Comparison of ENCODE assay signal across 18 cellular contexts in genomic region chr3:16439163-16439847, GRCh38.
DNase-seq lines count a peak whose midpoint lies in the region; ATAC-seq and TF ChIP-seq lines count a peak whose summit lies in the region.
"Had no signal": no experiment of that assay in that cellular context is flagged by ENCODE, and none has a peak within 500 bp of the region (broad histone marks: within the 10 kb centered on the region; RNA-seq: fewer than 3 reads in every experiment).

No MANE protein-coding gene starts in this region.

- DNase-seq in activated T-cell treated with anti-CD3 and anti-CD28 coated beads, Interleukin-2, amount 50 U/mL, for 72 hours, result no peak
- no peak for DNase-seq in activated T-cell treated with anti-CD3 and anti-CD28 coated beads, Interleukin-2, amount 50 U/mL, for 24 hours
- DNase-seq in dorsolateral prefrontal cortex (peak in 3 of 10 donors; percentile 21 to 57 (median 32)), left lung (no peak), transverse colon (no peak), hippocampal formation (lab: John Stamatoyannopoulos, UW) (no peak), lower leg skin (ENCODE audit: low spot score in 2 of 2) (no peak)
- DNase-seq: 8988T; activated CD4-positive, alpha-beta T cell treated with anti-CD3 and anti-CD28 coated beads for 36 hours; Caco-2; cortex of kidney; NCI-H1417 treated with DMSO at 0.1 percent for 48 hours; NCI-H446 treated with DMSO at 0.1 percent for 48 hours; PC-3; stimulated activated CD4-positive, alpha-beta T cell treated with anti-CD3 and anti-CD28 coated beads, Interleukin-2, amount 100 ng/mL, for 48 hours; T-helper 1 cell had no signal

- H3K27ac ChIP-seq in dorsolateral prefrontal cortex (peak overlapping the region in 38 of 59 donors; percentile 1 to 78 (median 52)), left lung (no peak overlapping the region), transverse colon (peak overlapping the region; percentile 18 to 51 (median 35))

- WGBS in transverse colon (ENCODE audit: low coverage in 1 of 2), 2 donors, result 72 to 84% methylated on average over 2 to 4 of the region's 4 CpGs
- WGBS in lower leg skin, 2 donors, result 60 to 76% methylated on average over 4 of the region's 4 CpGs

- no peak for TF ChIP-seq POLR2A in transverse colon (IDR thresholded peaks at IDR 0.05)
- no peak for TF ChIP-seq POLR2A in lower leg skin (IDR thresholded peaks at IDR 0.05)

- intact Hi-C loops in dorsolateral prefrontal cortex (cut with DNase I), result no loop called here
- intact Hi-C loops in left lung (cut with DNase I), result no loop called here
- intact Hi-C loops in transverse colon (cut with DNase I; ENCODE audit: low total_unique reads), result no loop called here
- intact Hi-C loops in lower leg skin (cut with DNase I; ENCODE audit: low total_unique reads), result no loop called here

- H3K9me3 Mint-ChIP-seq in activated T-cell treated with anti-CD3 and anti-CD28 coated beads, Interleukin-2, amount 50 U/mL, for 72 hours, result no peaks in the 10 kb centered on the region
- no peaks in the 10 kb centered on the region for H3K9me3 Mint-ChIP-seq in activated T-cell treated with anti-CD3 and anti-CD28 coated beads, Interleukin-2, amount 50 U/mL, for 24 hours

- peaks cover 17% of the 10 kb centered on the region for H3K4me1 Mint-ChIP-seq in activated T-cell treated with anti-CD3 and anti-CD28 coated beads, Interleukin-2, amount 50 U/mL, for 72 hours (ENCODE audit: low read depth)
- H3K4me1 Mint-ChIP-seq in activated T-cell treated with anti-CD3 and anti-CD28 coated beads, Interleukin-2, amount 50 U/mL, for 24 hours (ENCODE audit: low read depth), result peaks cover 36% of the 10 kb centered on the region

- peaks cover 6 to 22% of the 10 kb centered on the region in 2 donors for H3K36me3 Mint-ChIP-seq in activated T-cell treated with anti-CD3 and anti-CD28 coated beads, Interleukin-2, amount 50 U/mL, for 72 hours (ENCODE audit: insufficient read depth in 2 of 2)
- peaks cover 53% of the 10 kb centered on the region for H3K36me3 Mint-ChIP-seq in activated T-cell treated with anti-CD3 and anti-CD28 coated beads, Interleukin-2, amount 50 U/mL, for 24 hours (ENCODE audit: low read depth)

- no peaks in the 10 kb centered on the region for H3K27me3 ChIP-seq in dorsolateral prefrontal cortex
- no peaks in the 10 kb centered on the region for H3K27me3 ChIP-seq in left lung
- H3K27me3 ChIP-seq in transverse colon, result no peaks in the 10 kb centered on the region

- H3K4me3 Mint-ChIP-seq in activated T-cell treated with anti-CD3 and anti-CD28 coated beads, Interleukin-2, amount 50 U/mL, for 72 hours, result no peak overlapping the region
- no peak overlapping the region for H3K4me3 Mint-ChIP-seq in activated T-cell treated with anti-CD3 and anti-CD28 coated beads, Interleukin-2, amount 50 U/mL, for 24 hours
- H3K4me3 Mint-ChIP-seq: activated CD4-positive, alpha-beta T cell treated with anti-CD3 and anti-CD28 coated beads for 36 hours had no signal

- TF ChIP-seq EP300 in transverse colon (IDR thresholded peaks at IDR 0.05; ENCODE audit: low read depth), result no peak

- H3K36me3 ChIP-seq in left lung (no peaks in the 10 kb centered on the region), transverse colon (no peaks in the 10 kb centered on the region)

- no peak overlapping the region for H3K4me3 ChIP-seq in dorsolateral prefrontal cortex
- H3K4me3 ChIP-seq in left lung, result no peak overlapping the region
- no peak overlapping the region for H3K4me3 ChIP-seq in transverse colon
- no peak overlapping the region for H3K4me3 ChIP-seq in lower leg skin (ENCODE audit: low read depth, poor library complexity, severe bottlenecking)
- H3K4me3 ChIP-seq: K562 had no signal

- no peaks in the 10 kb centered on the region for H3K9me3 ChIP-seq in left lung
- H3K9me3 ChIP-seq in transverse colon, result no peaks in the 10 kb centered on the region
- H3K9me3 ChIP-seq: Caco-2 had no signal

- H3K27me3 Mint-ChIP-seq in activated T-cell treated with anti-CD3 and anti-CD28 coated beads, Interleukin-2, amount 50 U/mL, for 72 hours (ENCODE audit: low read depth), result no peaks in the 10 kb centered on the region
- H3K27me3 Mint-ChIP-seq in activated T-cell treated with anti-CD3 and anti-CD28 coated beads, Interleukin-2, amount 50 U/mL, for 24 hours, result no peaks in the 10 kb centered on the region
- H3K27me3 Mint-ChIP-seq: activated CD4-positive, alpha-beta T cell treated with anti-CD3 and anti-CD28 coated beads for 36 hours had no signal

- H3K27ac Mint-ChIP-seq in activated T-cell treated with anti-CD3 and anti-CD28 coated beads, Interleukin-2, amount 50 U/mL, for 72 hours, result peak overlapping the region; percentile 28
- H3K27ac Mint-ChIP-seq in activated T-cell treated with anti-CD3 and anti-CD28 coated beads, Interleukin-2, amount 50 U/mL, for 24 hours, result no peak overlapping the region
- H3K27ac Mint-ChIP-seq: activated CD4-positive, alpha-beta T cell treated with anti-CD3 and anti-CD28 coated beads for 36 hours had no signal

- no peak for ATAC-seq in activated T-cell treated with anti-CD3 and anti-CD28 coated beads, Interleukin-2, amount 50 U/mL, for 72 hours (replicated peaks in 1 of 2)
- ATAC-seq in left lung (peak; percentile 51), HG02973 (IDR thresholded peaks at IDR 0.05; ENCODE audit: unreplicated experiment) (no peak)
- ATAC-seq: activated CD4-positive, alpha-beta T cell treated with anti-CD3 and anti-CD28 coated beads for 36 hours; K562; PC-3 had no signal

- H3K4me1 ChIP-seq in left lung (peaks cover 0 to 12% of the 10 kb centered on the region in 2 donors), transverse colon (no peaks in the 10 kb centered on the region)
- H3K4me1 ChIP-seq: Caco-2 had no signal

- TF ChIP-seq CTCF in dorsolateral prefrontal cortex (IDR thresholded peaks at IDR 0.05 in 54 of 56, conservative IDR thresholded peaks at IDR 0.05 in 2 of 56; ENCODE audit: low read depth in 1 of 56, partially characterized antibody in 56 of 56) (no peak), left lung (IDR thresholded peaks at IDR 0.05) (no peak), transverse colon (IDR thresholded peaks at IDR 0.05) (no peak), lower leg skin (IDR thresholded peaks at IDR 0.05) (no peak)

- in situ Hi-C loops in transverse colon (cut with MboI; ENCODE audit: low pct_ligation_motif_present in 1 of 4, low pct_unique_long_range_greater_than_20kb in 1 of 4, low sequenced_read_pairs in 3 of 4), result no loop called here

Comparison
In these comparisons a context has a peak if more than half of its experiments do, and no peak if none do; other contexts are left out.
1. H3K27ac ChIP-seq: peak in dorsolateral prefrontal cortex (38 of 59) and transverse colon (4 of 4); none in left lung (0 of 2).